8 cellular contexts compared by ENCODE assay signal in genomic region chr1:92749024-92749634, GRCh38. TPM values are rescaled to one million over a fixed set of nuclear protein-coding genes. Genes with fewer than 3 reads are reported as not detected.
DNase-seq lines count a peak whose midpoint lies in the region; ATAC-seq and TF ChIP-seq lines count a peak whose summit lies in the region.

No MANE protein-coding gene starts in this region.

- peak; percentile 72 for ATAC-seq in HG02981 (IDR thresholded peaks at IDR 0.05; ENCODE audit: unreplicated experiment)
- peak; percentile 66 for ATAC-seq in foreskin keratinocyte

- peak; percentile 88 for TF ChIP-seq CTCF in foreskin keratinocyte (conservative IDR thresholded peaks at IDR 0.05)
- peak in 3 of 4 experiments; percentile 25 to 49 (median 47) for TF ChIP-seq CTCF in prostate gland (IDR thresholded peaks at IDR 0.05)

- H3K27me3 ChIP-seq in foreskin keratinocyte (no peaks in the 10 kb centered on the region), prostate gland (replicated peaks; ENCODE audit: insufficient read depth) (no peaks in the 10 kb centered on the region)

- H3K4me1 ChIP-seq in foreskin keratinocyte (peaks cover 12% of the 10 kb centered on the region), prostate gland (replicated peaks) (no peaks in the 10 kb centered on the region)

- H3K9me3 ChIP-seq in prostate gland = no peaks in the 10 kb centered on the region

- 92% methylated on average over 1 of the region's 1 CpG for WGBS in prostate gland

- DNase-seq in activated gamma-delta T cell treated with Interleukin-2 at 50 U/mL for 16 hours (peak; percentile 20), activated gamma-delta T cell (lab: John Stamatoyannopoulos, UW) (no peak), NCI-H446 (lab: John Stamatoyannopoulos, UW) (peak; percentile 39 to 75), foreskin keratinocyte (peak; percentile 22 to 52), prostate gland (ENCODE audit: low spot score) (peak; percentile 15), T1000 (lab: John Stamatoyannopoulos, UW) (no peak)
- DNase-seq in activated CD4-positive, alpha-beta T cell treated with anti-CD3 and anti-CD28 coated beads, Interleukin-2, amount 50 U/mL, for 48 hours = peak; percentile 12 to 24

- H3K36me3 ChIP-seq in prostate gland = no peaks in the 10 kb centered on the region

- no peak overlapping the region for H3K4me3 ChIP-seq in prostate gland

- no peak for TF ChIP-seq POLR2A in prostate gland (IDR thresholded peaks at IDR 0.05)

- intact Hi-C loops in prostate gland (cut with DNase I) = no loop called here

- H3K27ac ChIP-seq in foreskin keratinocyte (no peak overlapping the region), prostate gland (no peak overlapping the region)

RNA-seq across cellular contexts. Expression of gene EVI5, which starts 35.8 kb away (rescaled TPM):
- total RNA-seq in foreskin keratinocyte = 31.5 and 38.5 TPM in 2 replicates
- polyA plus RNA-seq in foreskin keratinocyte = 2.6 and 3.3 TPM in 2 replicates
- total RNA-seq in prostate gland = 10 to 100 TPM; 22.2 to 38.6 TPM

Comparison
In these comparisons a context has a peak if more than half of its experiments do, and no peak if none do; other contexts are left out.
1. DNase-seq: peak in activated gamma-delta T cell treated with Interleukin-2 at 50 U/mL for 16 hours (single experiment), NCI-H446 (2 of 2), activated CD4-positive, alpha-beta T cell treated with anti-CD3 and anti-CD28 coated beads, Interleukin-2, amount 50 U/mL, for 48 hours (2 of 2), foreskin keratinocyte (2 of 2) and prostate gland (single experiment); none in activated gamma-delta T cell (single experiment) and T1000 (single experiment).